Comparison of ENCODE assay signal across 31 cellular contexts in the genomic region with DNA sequence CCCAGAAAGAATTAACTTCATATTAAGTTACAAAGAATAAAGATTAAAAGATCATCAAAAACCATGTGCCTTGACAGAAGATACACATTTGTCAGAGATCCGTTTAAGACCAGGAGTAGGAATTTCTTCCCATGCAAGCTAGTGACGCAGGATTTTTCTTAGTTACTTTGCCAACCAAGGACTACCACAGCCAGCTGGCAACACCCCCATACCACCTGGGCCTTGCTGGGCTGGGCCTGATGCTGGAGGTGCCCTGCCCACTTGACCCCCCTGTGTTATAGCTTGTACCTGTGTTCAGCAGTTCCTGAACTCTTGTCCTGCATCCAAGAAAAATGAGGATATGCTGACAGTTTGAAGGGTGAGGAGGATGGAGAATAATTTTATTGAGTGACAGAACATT.
"Had no signal": no experiment of that assay in that cellular context is flagged by ENCODE, and none has a peak within 500 bp of the region (broad histone marks: within the 10 kb centered on the region; RNA-seq: fewer than 3 reads in every experiment).

No MANE protein-coding gene starts in this region.

- H3K9me3 Mint-ChIP-seq: nephron progenitor cell; neural crest cell; stimulated activated memory B cell treated with anti-CD40 and anti-IgM and Interleukin-4, amounts not matched to agents 10 μg/mL and 1 μg/mL and 100 μg/mL, for 72 hours; type B pancreatic cell had no signal

- H3K4me3 ChIP-seq: ovary, psoas muscle, right lobe of liver, sigmoid colon, suprapubic skin, testis, tibial artery, transverse colon, upper lobe of right lung, vagina had no signal

- H2AFZ ChIP-seq: parathyroid adenoma had no signal

- H3K9ac ChIP-seq: parathyroid adenoma had no signal

- ATAC-seq: naive thymus-derived CD8-positive, alpha-beta T cell; natural killer cell treated with Interleukin-12 subunit alpha and Interleukin-12 subunit beta and Interleukin-15 and Interleukin-18, amount 100 ng/mL, for 72 hours; psoas muscle; right cardiac atrium; right lobe of liver; stimulated activated memory B cell treated with anti-CD40 and anti-IgM and Interleukin-4, amounts not matched to agents 10 μg/mL and 1 μg/mL and 100 μg/mL, for 72 hours; stimulated activated naive CD8-positive, alpha-beta T cell treated with anti-CD3 and anti-CD28 coated beads, Interleukin-15, amount 100 ng/mL, for 72 hours; stimulated activated naive CD8-positive, alpha-beta T cell treated with anti-CD3 and anti-CD28 coated beads, Interleukin-15, Interleukin-2, amounts not matched to agents 100 U/mL and 50 U/mL, for 24 hours; upper lobe of right lung had no signal

- H3K9me3 ChIP-seq: ovary, psoas muscle, right lobe of liver, sigmoid colon, suprapubic skin, testis, tibial artery, transverse colon, upper lobe of right lung, vagina had no signal

- H3K4me1 ChIP-seq: parathyroid adenoma, psoas muscle, right lobe of liver, sigmoid colon, suprapubic skin, testis, tibial artery, transverse colon, upper lobe of right lung, vagina had no signal

- H3K4me3 Mint-ChIP-seq: naive thymus-derived CD8-positive, alpha-beta T cell; natural killer cell treated with Interleukin-12 subunit alpha and Interleukin-12 subunit beta and Interleukin-15 and Interleukin-18, amount 100 ng/mL, for 72 hours; nephron progenitor cell; neural crest cell; stimulated activated memory B cell treated with anti-CD40 and anti-IgM and Interleukin-4, amounts not matched to agents 10 μg/mL and 1 μg/mL and 100 μg/mL, for 72 hours; stimulated activated naive CD8-positive, alpha-beta T cell treated with anti-CD3 and anti-CD28 coated beads, Interleukin-15, amount 100 ng/mL, for 72 hours; type B pancreatic cell had no signal

- H3K36me3 ChIP-seq: ovary, right lobe of liver, sigmoid colon, suprapubic skin, tibial artery, transverse colon, upper lobe of right lung, vagina had no signal

- FAIRE-seq: small intestine had no signal

- H3K27me3 Mint-ChIP-seq: naive thymus-derived CD8-positive, alpha-beta T cell; natural killer cell treated with Interleukin-12 subunit alpha and Interleukin-12 subunit beta and Interleukin-15 and Interleukin-18, amount 100 ng/mL, for 72 hours; progenitor cell of endocrine pancreas; stimulated activated memory B cell treated with anti-CD40 and anti-IgM and Interleukin-4, amounts not matched to agents 10 μg/mL and 1 μg/mL and 100 μg/mL, for 72 hours; stimulated activated naive CD8-positive, alpha-beta T cell treated with anti-CD3 and anti-CD28 coated beads, Interleukin-15, amount 100 ng/mL, for 72 hours; type B pancreatic cell had no signal

- H3K27me3 ChIP-seq: ovary, right lobe of liver, sigmoid colon, suprapubic skin, testis, tibial artery, transverse colon, upper lobe of right lung, vagina had no signal

- DNase-seq: naive thymus-derived CD8-positive, alpha-beta T cell; nephron progenitor cell; occipital lobe; ovary; posterior cingulate gyrus; psoas muscle; right cardiac atrium; right lobe of liver; sigmoid colon; small intestine; stimulated activated CD4-positive, alpha-beta T cell treated with anti-CD3 and anti-CD28 coated beads, Interleukin-15, amount 100 ng/mL, for 24 hours; stimulated activated CD4-positive, alpha-beta T cell treated with anti-CD3 and anti-CD28 coated beads, Interleukin-2, amount 100 ng/mL, for 24 hours; stimulated activated CD4-positive, alpha-beta T cell treated with anti-CD3 and anti-CD28 coated beads, Interleukin-4, amount 100 ng/mL, for 1 hour; stimulated activated CD4-positive, alpha-beta T cell treated with anti-CD3 and anti-CD28 coated beads, Interleukin-4, amount 100 ng/mL, for 4 hours; stimulated activated CD8-positive, alpha-beta memory T cell treated with anti-CD3 and anti-CD28 coated beads, Interleukin-4, amount 100 ng/mL, for 48 hours; stimulated activated naive CD4-positive, alpha-beta T cell; stimulated activated naive CD8-positive, alpha-beta T cell treated with anti-CD3 and anti-CD28 coated beads, Interleukin-15, amount 100 ng/mL, for 72 hours; stimulated activated naive CD8-positive, alpha-beta T cell treated with anti-CD3 and anti-CD28 coated beads, Interleukin-15, Interleukin-2, amounts not matched to agents 100 U/mL and 50 U/mL, for 24 hours; substantia nigra; testis; tibial artery; transverse colon; upper lobe of right lung had no signal

- H3K27ac ChIP-seq: ovary, parathyroid adenoma, psoas muscle, right lobe of liver, sigmoid colon, suprapubic skin, testis, tibial artery, transverse colon, upper lobe of right lung, vagina had no signal

- H3K4me1 Mint-ChIP-seq: nephron progenitor cell; neural crest cell; stimulated activated memory B cell treated with anti-CD40 and anti-IgM and Interleukin-4, amounts not matched to agents 10 μg/mL and 1 μg/mL and 100 μg/mL, for 72 hours had no signal

- H3K36me3 Mint-ChIP-seq: naive thymus-derived CD8-positive, alpha-beta T cell; natural killer cell treated with Interleukin-12 subunit alpha and Interleukin-12 subunit beta and Interleukin-15 and Interleukin-18, amount 100 ng/mL, for 72 hours; stimulated activated memory B cell treated with anti-CD40 and anti-IgM and Interleukin-4, amounts not matched to agents 10 μg/mL and 1 μg/mL and 100 μg/mL, for 72 hours; type B pancreatic cell had no signal

- H3K27ac Mint-ChIP-seq: naive thymus-derived CD8-positive, alpha-beta T cell; natural killer cell treated with Interleukin-12 subunit alpha and Interleukin-12 subunit beta and Interleukin-15 and Interleukin-18, amount 100 ng/mL, for 72 hours; nephron progenitor cell; progenitor cell of endocrine pancreas; stimulated activated memory B cell treated with anti-CD40 and anti-IgM and Interleukin-4, amounts not matched to agents 10 μg/mL and 1 μg/mL and 100 μg/mL, for 72 hours; stimulated activated naive CD8-positive, alpha-beta T cell treated with anti-CD3 and anti-CD28 coated beads, Interleukin-15, amount 100 ng/mL, for 72 hours; type B pancreatic cell had no signal
